In genomic region chr13:104099750-104100149, GRCh38 we compare ENCODE assay signal across 29 cellular contexts.
DNase-seq lines count a peak whose midpoint lies in the region; ATAC-seq and TF ChIP-seq lines count a peak whose summit lies in the region.
"Had no signal": no experiment of that assay in that cellular context is flagged by ENCODE, and none has a peak within 500 bp of the region (broad histone marks: within the 10 kb centered on the region; RNA-seq: fewer than 3 reads in every experiment).

No MANE protein-coding gene starts in this region.

- H3K36me3 ChIP-seq in SK-N-SH (replicated peaks in 1 of 2; ENCODE audit: control insufficient read depth in 1 of 2, insufficient read depth in 2 of 2, low read length in 1 of 2): no peaks in the 10 kb centered on the region
- H3K36me3 ChIP-seq: BE2C; BLaER1; BLaER1 treated with 17β-estradiol and CSF1 and Interleukin-3, amounts not matched to agents 10 nM and 100 nM had no signal

- no peak for TF ChIP-seq EP300 in SK-N-SH (IDR thresholded peaks at IDR 0.05; ENCODE audit: borderline replicate concordance in 1 of 2, low read depth in 1 of 2, low read length in 1 of 2)

- H3F3A ChIP-seq in SK-N-SH (replicated peaks; ENCODE audit: insufficient read depth): no peaks in the 10 kb centered on the region

- no peak overlapping the region for H3K4me2 ChIP-seq in SK-N-SH
- H3K4me2 ChIP-seq: A549; BLaER1; BLaER1 treated with 17β-estradiol and CSF1 and Interleukin-3, amounts not matched to agents 10 nM and 100 nM had no signal

- DNase-seq in SK-N-SH: no peak
- DNase-seq: 8988T; ACHN; AML-193; BE2C; C1 segment of cervical spinal cord; Caco-2; Calu3; CD4-positive, alpha-beta memory T cell; CD4-positive, alpha-beta T cell; CD4-positive, CD25-positive, alpha-beta regulatory T cell; CD8-positive, alpha-beta memory T cell; CD8-positive, alpha-beta T cell; COR-L47; DMS 273 treated with DMSO at 0.1 percent for 48 hours; DMS153; DMS53; DMS79; DMS79 treated with DMSO at 0.1 percent for 48 hours; DND-41; EL had no signal

- no peak for TF ChIP-seq RAD21 in SK-N-SH (IDR thresholded peaks at IDR 0.05; ENCODE audit: low read length)

- H3K4me3 ChIP-seq in SK-N-SH (ENCODE audit: low read depth in 2 of 2, low read length in 1 of 2): no peak overlapping the region
- H3K4me3 ChIP-seq: A549; BLaER1; BLaER1 treated with 17β-estradiol and CSF1 and Interleukin-3, amounts not matched to agents 10 nM and 100 nM had no signal

- no peaks in the 10 kb centered on the region for H3K79me2 ChIP-seq in SK-N-SH (ENCODE audit: insufficient read depth)

- POLR2A ChIA-PET in SK-N-SH (lab: Yijun Ruan, JAX): no interaction called here

- H2AFZ ChIP-seq in SK-N-SH (ENCODE audit: low read depth): no peak overlapping the region

- TF ChIP-seq CTCF in SK-N-SH (IDR thresholded peaks at IDR 0.05) (no peak), VCaP (conservative IDR thresholded peaks at IDR 0.05) (no peak)

- no peaks in the 10 kb centered on the region for H4K20me1 ChIP-seq in SK-N-SH (ENCODE audit: insufficient read depth)
- H4K20me1 ChIP-seq: BLaER1; BLaER1 treated with 17β-estradiol and CSF1 and Interleukin-3, amounts not matched to agents 10 nM and 100 nM had no signal

- no peaks in the 10 kb centered on the region for H3K9me3 ChIP-seq in SK-N-SH
- H3K9me3 ChIP-seq: A549; BE2C; BLaER1; BLaER1 treated with 17β-estradiol and CSF1 and Interleukin-3, amounts not matched to agents 10 nM and 100 nM; Caco-2 had no signal

- H3K9ac ChIP-seq in SK-N-SH: no peak overlapping the region
- H3K9ac ChIP-seq: BLaER1; BLaER1 treated with 17β-estradiol and CSF1 and Interleukin-3, amounts not matched to agents 10 nM and 100 nM had no signal

- no peaks in the 10 kb centered on the region; the same call in 1 of the 2 replicates for H3K9me2 ChIP-seq in SK-N-SH

- CTCF ChIA-PET in SK-N-SH (lab: Yijun Ruan, JAX): no interaction called here

- no peak for ATAC-seq in SK-N-SH treated with all-trans-retinoic acid at 6 μM for 48 hours
- no peak for ATAC-seq in HG02884 (IDR thresholded peaks at IDR 0.05; ENCODE audit: unreplicated experiment)
- ATAC-seq: A549; CD8-positive, alpha-beta T cell had no signal

- no peaks in the 10 kb centered on the region for H3K27me3 ChIP-seq in SK-N-SH (ENCODE audit: insufficient read depth)
- H3K27me3 ChIP-seq: BE2C; BLaER1; BLaER1 treated with 17β-estradiol and CSF1 and Interleukin-3, amounts not matched to agents 10 nM and 100 nM had no signal

- no peak overlapping the region for H3K27ac ChIP-seq in SK-N-SH (ENCODE audit: low read depth in 2 of 2, low read length in 1 of 2)
- H3K27ac ChIP-seq in VCaP: peak overlapping the region; percentile 63
- H3K27ac ChIP-seq: 22Rv1; A549; BLaER1; BLaER1 treated with 17β-estradiol and CSF1 and Interleukin-3, amounts not matched to agents 10 nM and 100 nM; C4-2B had no signal

- H3K4me1 ChIP-seq in SK-N-SH (ENCODE audit: control insufficient read depth in 1 of 2, insufficient read depth in 2 of 2, low read depth in 1 of 2, low read length in 1 of 2): no peaks in the 10 kb centered on the region
- H3K4me1 ChIP-seq: A549; BE2C; BLaER1; BLaER1 treated with 17β-estradiol and CSF1 and Interleukin-3, amounts not matched to agents 10 nM and 100 nM; Caco-2 had no signal

TF ChIP-seq in SK-N-SH treated with all-trans-retinoic acid at 6 μM for 48 hours, 23 proteins besides CTCF, POLR2A, EP300 and RAD21:
- no peak for TF ChIP-seq ZFP3 (CRISPR knock-in tag; IDR thresholded peaks at IDR 0.05)
- TF ChIP-seq RARB (CRISPR knock-in tag; IDR thresholded peaks at IDR 0.05): no peak
- 0 out of 2 replicates have a peak, but pooled peaks have one; percentile 14 for TF ChIP-seq ZC3H10 (CRISPR knock-in tag; IDR thresholded peaks at IDR 0.05)
- peak; percentile 90 for TF ChIP-seq ISL1 (CRISPR knock-in tag; IDR thresholded peaks at IDR 0.05)
- no peak for TF ChIP-seq ARNTL (CRISPR knock-in tag; IDR thresholded peaks at IDR 0.05; ENCODE audit: borderline replicate concordance, low read depth)

TF ChIP-seq in SK-N-SH, 30 proteins besides CTCF, POLR2A, EP300 and RAD21:
- TF ChIP-seq, protein P1, sequence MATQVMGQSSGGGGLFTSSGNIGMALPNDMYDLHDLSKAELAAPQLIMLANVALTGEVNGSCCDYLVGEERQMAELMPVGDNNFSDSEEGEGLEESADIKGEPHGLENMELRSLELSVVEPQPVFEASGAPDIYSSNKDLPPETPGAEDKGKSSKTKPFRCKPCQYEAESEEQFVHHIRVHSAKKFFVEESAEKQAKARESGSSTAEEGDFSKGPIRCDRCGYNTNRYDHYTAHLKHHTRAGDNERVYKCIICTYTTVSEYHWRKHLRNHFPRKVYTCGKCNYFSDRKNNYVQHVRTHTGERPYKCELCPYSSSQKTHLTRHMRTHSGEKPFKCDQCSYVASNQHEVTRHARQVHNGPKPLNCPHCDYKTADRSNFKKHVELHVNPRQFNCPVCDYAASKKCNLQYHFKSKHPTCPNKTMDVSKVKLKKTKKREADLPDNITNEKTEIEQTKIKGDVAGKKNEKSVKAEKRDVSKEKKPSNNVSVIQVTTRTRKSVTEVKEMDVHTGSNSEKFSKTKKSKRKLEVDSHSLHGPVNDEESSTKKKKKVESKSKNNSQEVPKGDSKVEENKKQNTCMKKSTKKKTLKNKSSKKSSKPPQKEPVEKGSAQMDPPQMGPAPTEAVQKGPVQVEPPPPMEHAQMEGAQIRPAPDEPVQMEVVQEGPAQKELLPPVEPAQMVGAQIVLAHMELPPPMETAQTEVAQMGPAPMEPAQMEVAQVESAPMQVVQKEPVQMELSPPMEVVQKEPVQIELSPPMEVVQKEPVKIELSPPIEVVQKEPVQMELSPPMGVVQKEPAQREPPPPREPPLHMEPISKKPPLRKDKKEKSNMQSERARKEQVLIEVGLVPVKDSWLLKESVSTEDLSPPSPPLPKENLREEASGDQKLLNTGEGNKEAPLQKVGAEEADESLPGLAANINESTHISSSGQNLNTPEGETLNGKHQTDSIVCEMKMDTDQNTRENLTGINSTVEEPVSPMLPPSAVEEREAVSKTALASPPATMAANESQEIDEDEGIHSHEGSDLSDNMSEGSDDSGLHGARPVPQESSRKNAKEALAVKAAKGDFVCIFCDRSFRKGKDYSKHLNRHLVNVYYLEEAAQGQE (IDR thresholded peaks at IDR 0.05; ENCODE audit: low read depth, low read length): no peak
- TF ChIP-seq, protein P2, sequence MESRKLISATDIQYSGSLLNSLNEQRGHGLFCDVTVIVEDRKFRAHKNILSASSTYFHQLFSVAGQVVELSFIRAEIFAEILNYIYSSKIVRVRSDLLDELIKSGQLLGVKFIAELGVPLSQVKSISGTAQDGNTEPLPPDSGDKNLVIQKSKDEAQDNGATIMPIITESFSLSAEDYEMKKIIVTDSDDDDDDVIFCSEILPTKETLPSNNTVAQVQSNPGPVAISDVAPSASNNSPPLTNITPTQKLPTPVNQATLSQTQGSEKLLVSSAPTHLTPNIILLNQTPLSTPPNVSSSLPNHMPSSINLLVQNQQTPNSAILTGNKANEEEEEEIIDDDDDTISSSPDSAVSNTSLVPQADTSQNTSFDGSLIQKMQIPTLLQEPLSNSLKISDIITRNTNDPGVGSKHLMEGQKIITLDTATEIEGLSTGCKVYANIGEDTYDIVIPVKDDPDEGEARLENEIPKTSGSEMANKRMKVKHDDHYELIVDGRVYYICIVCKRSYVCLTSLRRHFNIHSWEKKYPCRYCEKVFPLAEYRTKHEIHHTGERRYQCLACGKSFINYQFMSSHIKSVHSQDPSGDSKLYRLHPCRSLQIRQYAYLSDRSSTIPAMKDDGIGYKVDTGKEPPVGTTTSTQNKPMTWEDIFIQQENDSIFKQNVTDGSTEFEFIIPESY (IDR thresholded peaks at IDR 0.05; ENCODE audit: borderline replicate concordance, low read depth): no peak
- no peak for TF ChIP-seq GATA2 (CRISPR knock-in tag; IDR thresholded peaks at IDR 0.05)
- TF ChIP-seq TCF12 (IDR thresholded peaks at IDR 0.05): no peak
- no peak for TF ChIP-seq YY1 (IDR thresholded peaks at IDR 0.05; ENCODE audit: low read depth)
- TF ChIP-seq POLR2AphosphoS5 (IDR thresholded peaks at IDR 0.05; ENCODE audit: low read depth, low read length): no peak
- no peak for TF ChIP-seq MEF2A (IDR thresholded peaks at IDR 0.05; ENCODE audit: borderline replicate concordance, low read depth)
- TF ChIP-seq JUND (IDR thresholded peaks at IDR 0.05): no peak
